Comparison of ENCODE assay signal across 8 cellular contexts in the genomic region with DNA sequence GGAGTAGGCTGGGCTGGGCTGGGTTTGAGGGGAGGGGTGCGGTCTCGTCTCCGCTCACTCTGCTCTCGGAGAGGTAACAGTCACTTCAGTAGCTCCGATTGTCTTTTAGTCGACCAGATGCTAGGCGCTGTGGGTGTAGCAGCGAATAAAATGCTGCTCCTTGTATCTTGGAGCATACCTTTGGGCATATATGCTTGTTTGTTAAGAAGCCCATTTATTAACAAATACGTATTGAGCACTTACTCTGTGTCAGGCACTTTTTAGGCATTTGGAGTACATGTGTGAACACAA. TPM values are rescaled to one million over a fixed set of nuclear protein-coding genes. Genes with fewer than 3 reads are reported as not detected.
DNase-seq lines count a peak whose midpoint lies in the region; ATAC-seq and TF ChIP-seq lines count a peak whose summit lies in the region.

No MANE protein-coding gene starts in this region.

- no TSS peak for BruUV-seq in Calu3 (replicated peaks; lab: Mats Ljungman, UMichigan)

- peak; percentile 53 to 73 for ATAC-seq in activated naive CD4-positive, alpha-beta T cell treated with anti-CD3 and anti-CD28 coated beads, Interleukin-2, amount 50 U/mL, for 72 hours
- ATAC-seq in GM21528 (IDR thresholded peaks at IDR 0.05; ENCODE audit: low FRiP score, unreplicated experiment): no peak

- H3K27ac Mint-ChIP-seq in Calu3 (ENCODE audit: unreplicated experiment): no peak overlapping the region
- H3K27ac Mint-ChIP-seq in activated naive CD4-positive, alpha-beta T cell treated with anti-CD3 and anti-CD28 coated beads, Interleukin-2, amount 50 U/mL, for 72 hours: peak overlapping the region; percentile 45 to 91

- peaks cover 20% of the 10 kb centered on the region for H3K36me3 Mint-ChIP-seq in Calu3 (ENCODE audit: insufficient read depth, unreplicated experiment)
- H3K36me3 Mint-ChIP-seq in activated naive CD4-positive, alpha-beta T cell treated with anti-CD3 and anti-CD28 coated beads, Interleukin-2, amount 50 U/mL, for 72 hours: peaks cover 0 to 12% of the 10 kb centered on the region in 2 donors

- CTCF ChIA-PET in Calu3 (lab: Charles Lee) (interaction anchor here (0.6 to 2.2 kb wide), 2 partner anchors 16 to 211 kb away, joined by 3 to 6 read pairs; no protein-coding TSS in a partner anchor), HEK293 (lab: Yijun Ruan, JAX) (interaction anchor here (0.6 to 8.3 kb wide), 8 partner anchors 9 to 104 kb away, joined by 3 to 116 read pairs (median 6); no protein-coding TSS in a partner anchor)

- no peaks in the 10 kb centered on the region for H3K9me3 ChIP-seq in HEK293 (ENCODE audit: control insufficient read depth, insufficient read depth, low read depth, low read length)

- intact Hi-C loops in Calu3 (cut with micrococcal nuclease; ENCODE audit: unreplicated experiment): no loop called here

- no peaks in the 10 kb centered on the region for H3K4me1 ChIP-seq in HEK293 (ENCODE audit: control insufficient read depth, insufficient read depth, low read length)

- no peaks in the 10 kb centered on the region for H3K9me3 Mint-ChIP-seq in Calu3 (ENCODE audit: low read depth, unreplicated experiment)
- H3K9me3 Mint-ChIP-seq in activated naive CD4-positive, alpha-beta T cell treated with anti-CD3 and anti-CD28 coated beads, Interleukin-2, amount 50 U/mL, for 72 hours: no peaks in the 10 kb centered on the region

- POLR2A ChIA-PET in HEK293 (lab: Yijun Ruan, JAX): no interaction called here

- H3K36me3 ChIP-seq in HEK293 (ENCODE audit: control insufficient read depth in 2 of 2, insufficient read depth in 1 of 2, low read length in 2 of 2): peaks cover 2 to 15% of the 10 kb centered on the region in 2 experiments; a peak in 2 of 3 replicates

- peaks cover 21% of the 10 kb centered on the region for H3K4me1 Mint-ChIP-seq in Calu3 (ENCODE audit: low read depth, unreplicated experiment)

- DNase-seq in Calu3 (peak; percentile 70), NCI-H345 treated with DMSO at 0.1 percent for 48 hours (lab: John Stamatoyannopoulos, UW; ENCODE audit: unreplicated experiment) (peak; percentile 53), iPS-NIHi7 (ENCODE audit: extremely low spot score) (peak; percentile 80), SKM-1 treated with dmso at 0.1 percent for 144 hours (lab: John Stamatoyannopoulos, UW; ENCODE audit: unreplicated experiment) (no peak)
- no peak for DNase-seq in activated naive CD4-positive, alpha-beta T cell treated with anti-CD3 and anti-CD28 coated beads, Interleukin-2, amount 50 U/mL, for 72 hours (ENCODE audit: low spot score in 2 of 2)
- peak; percentile 69 for DNase-seq in stimulated activated CD4-positive, alpha-beta T cell treated with anti-CD3 and anti-CD28 coated beads, Interleukin-1b, Interleukin-23, amount 100 ng/mL, for 48 hours

- H3K27ac ChIP-seq in HEK293 (ENCODE audit: extremely low read depth, low read depth, low read length): no peak overlapping the region; the same call in 1 of the 2 replicates

- TF ChIP-seq CTCF in Calu3 (IDR thresholded peaks at IDR 0.05; ENCODE audit: unreplicated experiment): no peak
- TF ChIP-seq CTCF in HEK293 (tag by site-specific recombination; IDR thresholded peaks at IDR 0.05): no peak

- H3K27me3 Mint-ChIP-seq in Calu3 (ENCODE audit: unreplicated experiment): peaks cover 3% of the 10 kb centered on the region

- peak overlapping the region; percentile 89 for H3K4me3 Mint-ChIP-seq in Calu3 (ENCODE audit: low read depth, unreplicated experiment)

- peak overlapping the region; percentile 88 for H3K4me3 ChIP-seq in HEK293 (ENCODE audit: low read depth, low read length)

TF ChIP-seq in HEK293, 187 proteins besides CTCF, POLR2A, EP300 and RAD21:
- TF ChIP-seq ZNF335 (tag by site-specific recombination; conservative IDR thresholded peaks at IDR 0.05): peak; percentile 45; the same call in 1 of the 2 replicates
- TF ChIP-seq OSR2 (tag by site-specific recombination; IDR thresholded peaks at IDR 0.05): no peak
- no peak for TF ChIP-seq ZNF37A (tag by site-specific recombination; IDR thresholded peaks at IDR 0.05)
- TF ChIP-seq HOXC10 (CRISPR knock-in tag; IDR thresholded peaks at IDR 0.05): no peak
- TF ChIP-seq, protein P1, sequence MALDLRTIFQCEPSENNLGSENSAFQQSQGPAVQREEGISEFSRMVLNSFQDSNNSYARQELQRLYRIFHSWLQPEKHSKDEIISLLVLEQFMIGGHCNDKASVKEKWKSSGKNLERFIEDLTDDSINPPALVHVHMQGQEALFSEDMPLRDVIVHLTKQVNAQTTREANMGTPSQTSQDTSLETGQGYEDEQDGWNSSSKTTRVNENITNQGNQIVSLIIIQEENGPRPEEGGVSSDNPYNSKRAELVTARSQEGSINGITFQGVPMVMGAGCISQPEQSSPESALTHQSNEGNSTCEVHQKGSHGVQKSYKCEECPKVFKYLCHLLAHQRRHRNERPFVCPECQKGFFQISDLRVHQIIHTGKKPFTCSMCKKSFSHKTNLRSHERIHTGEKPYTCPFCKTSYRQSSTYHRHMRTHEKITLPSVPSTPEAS (tag by site-specific recombination; IDR thresholded peaks at IDR 0.05): no peak

RNA-seq across cellular contexts. Expression of gene ACTR5, which starts 0.5 kb away (rescaled TPM):
- total RNA-seq in Calu3 (2022): 12.9 and 14.7 TPM in 2 replicates
- total RNA-seq in activated naive CD4-positive, alpha-beta T cell treated with anti-CD3 and anti-CD28 coated beads, Interleukin-2, amount 50 U/mL, for 72 hours: 10 to 100 TPM in 1 of 2 donors, 1 to 10 TPM in 1; 7.2 to 11.7 TPM

RNA-seq across cellular contexts. Expression of gene SLC32A1, which starts 24.5 kb away (rescaled TPM):
- total RNA-seq in Calu3 (2022): not detected in 2 replicates
- not detected for total RNA-seq in activated naive CD4-positive, alpha-beta T cell treated with anti-CD3 and anti-CD28 coated beads, Interleukin-2, amount 50 U/mL, for 72 hours

RNA-seq across cellular contexts. Expression of gene PPP1R16B, which starts 56.7 kb away (rescaled TPM):
- 0.10 TPM in 1 of 2 replicates, not detected in the other for total RNA-seq in Calu3 (2022)
- 10 to 100 TPM; 45.5 to 80.4 TPM for total RNA-seq in activated naive CD4-positive, alpha-beta T cell treated with anti-CD3 and anti-CD28 coated beads, Interleukin-2, amount 50 U/mL, for 72 hours

Comparison
In these comparisons a context has a peak if more than half of its experiments do, and no peak if none do; other contexts are left out.
1. DNase-seq: peak in Calu3 (single experiment), NCI-H345 treated with DMSO at 0.1 percent for 48 hours (single experiment), iPS-NIHi7 (single experiment) and stimulated activated CD4-positive, alpha-beta T cell treated with anti-CD3 and anti-CD28 coated beads, Interleukin-1b, Interleukin-23, amount 100 ng/mL, for 48 hours (single experiment); none in activated naive CD4-positive, alpha-beta T cell treated with anti-CD3 and anti-CD28 coated beads, Interleukin-2, amount 50 U/mL, for 72 hours (0 of 2) and SKM-1 treated with dmso at 0.1 percent for 144 hours (single experiment).
2. RNA of gene PPP1R16B, which starts 56.7 kb away (total RNA-seq): 45.5 to 80.4 TPM in activated naive CD4-positive, alpha-beta T cell treated with anti-CD3 and anti-CD28 coated beads, Interleukin-2, amount 50 U/mL, for 72 hours; 0.10 TPM in Calu3; every median in the first group is over 10 times any median in the second.